8 cellular contexts compared by ENCODE assay signal in the genomic region with DNA sequence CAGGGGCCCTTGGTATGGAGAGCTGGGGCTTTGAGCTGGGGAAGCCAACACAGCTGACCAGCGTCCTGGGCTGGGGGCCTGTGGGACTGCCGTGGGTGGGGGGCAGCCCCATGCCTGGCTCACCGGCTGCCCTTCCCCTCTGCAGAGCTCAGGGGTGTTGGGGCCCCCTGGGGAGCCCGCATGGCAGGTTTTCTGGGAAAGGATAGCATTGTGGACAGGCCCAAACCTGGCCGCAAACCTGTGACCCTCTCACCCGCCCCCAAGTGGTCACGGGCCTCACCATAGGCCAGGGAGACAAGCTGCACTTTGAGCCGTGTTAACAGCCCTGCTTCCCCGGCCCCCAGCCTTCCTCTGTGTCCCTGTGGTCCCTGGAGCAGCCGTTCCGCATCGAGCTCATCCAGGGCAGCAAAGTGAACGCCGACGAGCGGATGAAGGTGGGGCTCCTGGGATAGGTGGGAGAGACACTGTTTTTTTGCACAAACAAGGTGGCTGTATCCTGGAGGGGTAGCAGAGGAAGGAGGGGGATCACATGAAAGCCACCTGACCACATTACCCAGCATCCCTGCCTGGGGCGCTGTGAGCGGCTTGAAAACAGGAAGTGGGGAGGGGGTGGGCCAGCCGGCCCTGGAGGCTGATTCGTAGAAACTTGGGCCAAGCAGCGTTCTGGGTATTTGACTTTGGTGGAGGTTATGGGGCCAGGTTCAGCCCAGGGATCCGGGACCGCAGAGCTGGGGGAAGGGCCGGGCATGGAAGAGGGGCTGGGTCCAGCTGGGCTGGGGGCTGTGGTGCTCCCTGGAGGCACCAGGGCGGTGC.
DNase-seq lines count a peak whose midpoint lies in the region; ATAC-seq and TF ChIP-seq lines count a peak whose summit lies in the region.

No MANE protein-coding gene starts in this region.

- peak; percentile 88 for DNase-seq in GM10248 (ENCODE audit: extremely low spot score)
- peak; percentile 81 for DNase-seq in T-helper 2 cell treated with Interferon-gamma antibody and Interleukin-4, amounts not matched to agents 5 μg/mL and 100 μg/mL, for 36 hours (ENCODE audit: low spot score)
- DNase-seq in astrocyte of the hippocampus (ENCODE audit: low read depth, low spot score): peak; percentile 15
- DNase-seq in medulla oblongata (ENCODE audit: extremely low spot score): peak; percentile 76
- DNase-seq in stimulated activated CD8-positive, alpha-beta memory T cell treated with anti-CD3 and anti-CD28 coated beads, Interleukin-2, amount 100 ng/mL, for 48 hours (ENCODE audit: low read depth in 2 of 2): peak; percentile 77
- no peak for DNase-seq in A172 (ENCODE audit: low spot score)

- CTCF ChIA-PET in GM10248 (lab: Yijun Ruan, JAX): interaction anchor here (0.8 to 3.3 kb wide), 6 partner anchors 12 to 91 kb away, joined by 3 to 11 read pairs (median 4); no protein-coding TSS in a partner anchor

- no peaks in the 10 kb centered on the region for H3K27me3 Mint-ChIP-seq in T-helper 2 cell treated with Interferon-gamma antibody and Interleukin-4, amounts not matched to agents 5 μg/mL and 100 μg/mL, for 36 hours (ENCODE audit: low read depth)

- H3K27ac Mint-ChIP-seq in T-helper 2 cell treated with Interferon-gamma antibody and Interleukin-4, amounts not matched to agents 5 μg/mL and 100 μg/mL, for 36 hours: peak overlapping the region; percentile 93

- H3K9me3 Mint-ChIP-seq in T-helper 2 cell treated with Interferon-gamma antibody and Interleukin-4, amounts not matched to agents 5 μg/mL and 100 μg/mL, for 36 hours: no peaks in the 10 kb centered on the region

- peaks cover 73% of the 10 kb centered on the region for H3K36me3 Mint-ChIP-seq in T-helper 2 cell treated with Interferon-gamma antibody and Interleukin-4, amounts not matched to agents 5 μg/mL and 100 μg/mL, for 36 hours (ENCODE audit: low read depth)

- POLR2A ChIA-PET in GM10248 (lab: Yijun Ruan, JAX): no interaction called here

- peak; percentile 61 for ATAC-seq in HG02884 (IDR thresholded peaks at IDR 0.05; ENCODE audit: unreplicated experiment)
- no peak for ATAC-seq in HG02870 (IDR thresholded peaks at IDR 0.05; ENCODE audit: unreplicated experiment)

- H3K4me1 Mint-ChIP-seq in T-helper 2 cell treated with Interferon-gamma antibody and Interleukin-4, amounts not matched to agents 5 μg/mL and 100 μg/mL, for 36 hours (ENCODE audit: low read depth): peaks cover 39% of the 10 kb centered on the region

- peak; percentile 7 for TF ChIP-seq CTCF in GM10248 (IDR thresholded peaks at IDR 0.05; ENCODE audit: control extremely low read depth, extremely low read depth, low read depth, missing control alignments)

- peak overlapping the region; percentile 90 for H3K4me3 Mint-ChIP-seq in T-helper 2 cell treated with Interferon-gamma antibody and Interleukin-4, amounts not matched to agents 5 μg/mL and 100 μg/mL, for 36 hours
